Comparison of ENCODE assay signal across 6 cellular contexts in genomic region chr5:106259431-106260090, GRCh38.
DNase-seq lines count a peak whose midpoint lies in the region; FAIRE-seq and TF ChIP-seq lines count a peak whose summit lies in the region.
"Not testable (repeated sequence)": the region's sequence is repeated elsewhere in the genome, so short reads cannot be mapped to it uniquely, and the experiment has no call there.

No MANE protein-coding gene starts in this region.

- not testable (repeated sequence) for TF ChIP-seq CTCF in H1 (IDR thresholded peaks at IDR 0.05; ENCODE audit: control extremely low read depth in 1 of 3, insufficient read depth in 1 of 3, low read depth in 1 of 3, low read length in 3 of 3); neural crest cell (conservative IDR thresholded peaks at IDR 0.05)

- not testable (repeated sequence) for H2BK15ac ChIP-seq in H1 (ENCODE audit: low read length); mesenchymal stem cell (ENCODE audit: low read depth, poor library complexity, severe bottlenecking)

- CTCF ChIA-PET in H1 (lab: Charles Lee; ENCODE audit: partially characterized antibody) = not testable (repeated sequence)

- FAIRE-seq in H1 (lab: Jason Lieb, UNC) = not testable (repeated sequence)

- H3K4me1 ChIP-seq in HUES64 (ENCODE audit: insufficient read depth, low read length) (peaks cover 21% of the 10 kb centered on the region), SJSA1 (replicated peaks) (peaks cover 36% of the 10 kb centered on the region)
- H3K4me1 ChIP-seq in H1 (replicated peaks in 1 of 4; ENCODE audit: control insufficient read depth in 3 of 4, insufficient read depth in 4 of 4, low read length in 3 of 4); mesenchymal stem cell (ENCODE audit: control insufficient read depth, insufficient read depth, low read depth, low read length): not testable (repeated sequence)

- H2BK120ac ChIP-seq in H1 (replicated peaks; ENCODE audit: low read depth, low read length); mesenchymal stem cell (ENCODE audit: low read depth, low read length): not testable (repeated sequence)

- H3K36me3 ChIP-seq in HUES64 (ENCODE audit: insufficient read depth, low read length); SJSA1; H1 (ENCODE audit: control insufficient read depth in 2 of 4, insufficient read depth in 4 of 4, low read length in 3 of 4); mesenchymal stem cell (ENCODE audit: control insufficient read depth in 1 of 2, insufficient read depth in 2 of 2, low read depth in 1 of 2, low read length in 2 of 2): not testable (repeated sequence)

- H3K27me3 ChIP-seq in HUES64 (ENCODE audit: insufficient read depth, low read length); SJSA1 (replicated peaks); H1 (replicated peaks in 1 of 4; ENCODE audit: control insufficient read depth in 3 of 4, extremely low read depth in 1 of 4, insufficient read depth in 3 of 4, low read length in 3 of 4); mesenchymal stem cell (ENCODE audit: control insufficient read depth in 1 of 2, insufficient read depth in 1 of 2, low read length in 2 of 2): not testable (repeated sequence)

- DNase-seq in DMS53 (lab: John Stamatoyannopoulos, UW) = peak; percentile 15
- DNase-seq in SJSA1 (ENCODE audit: low read depth in 1 of 2, low spot score in 2 of 2); H1 (ENCODE audit: low read depth in 1 of 2, low spot score in 2 of 2); mesenchymal stem cell; neural crest cell (ENCODE audit: low read depth, low spot score): not testable (repeated sequence)

- H3K4ac ChIP-seq in H1 (replicated peaks; ENCODE audit: insufficient read length, low read depth, low read length); mesenchymal stem cell (ENCODE audit: low read depth in 1 of 2, low read length in 2 of 2): not testable (repeated sequence)

- not testable (repeated sequence) for H3K9me3 ChIP-seq in HUES64 (ENCODE audit: insufficient read depth, low read depth, low read length); SJSA1 (replicated peaks); mesenchymal stem cell (ENCODE audit: control insufficient read depth, low read length)
- H3K9me3 ChIP-seq in H1 (ENCODE audit: insufficient read depth in 2 of 2, low read depth in 1 of 2, low read length in 1 of 2) = peaks cover 5 to 13% of the 10 kb centered on the region in 2 experiments; a peak in 3 of 4 replicates

- H3K36me3 Mint-ChIP-seq in neural crest cell (ENCODE audit: low read depth) = not testable (repeated sequence)

- WGBS in HUES64 = 74% methylated on average over 10 of the region's 11 CpGs
- WGBS in H1 (ENCODE audit: extremely low coverage in 1 of 2, insufficient coverage in 1 of 2, insufficient read length in 1 of 2, insufficient replicate concordance in 2 of 2, low coverage in 1 of 2, low lambda C conversion rate in 2 of 2, missing lambda C conversion rate in 1 of 2), 2 experiments = 75% methylated on average over 11 of the region's 11 CpGs; no CpG with 5 or more reads in 1 of the 2 experiments
- 82% methylated on average over 9 of the region's 11 CpGs for WGBS in mesenchymal stem cell

- not testable (repeated sequence) for H3K4me1 Mint-ChIP-seq in neural crest cell

- not testable (repeated sequence) for H4K8ac ChIP-seq in H1 (ENCODE audit: extremely low read depth, insufficient read depth, low read length); mesenchymal stem cell (ENCODE audit: low read length)

- TF ChIP-seq EP300 in H1 (IDR thresholded peaks at IDR 0.05; ENCODE audit: borderline replicate concordance in 1 of 2, low read depth in 2 of 2, low read length in 2 of 2) = not testable (repeated sequence)

- not testable (repeated sequence) for H3K9me3 Mint-ChIP-seq in neural crest cell

- H2AFZ ChIP-seq in H1 (ENCODE audit: low read length); mesenchymal stem cell (ENCODE audit: low read depth, low read length): not testable (repeated sequence)

- H3K4me2 ChIP-seq in H1 (ENCODE audit: insufficient read depth in 1 of 2, low read depth in 2 of 2, low read length in 2 of 2); mesenchymal stem cell (ENCODE audit: low read length, poor library complexity, severe bottlenecking): not testable (repeated sequence)

- not testable (repeated sequence) for TF ChIP-seq RAD21 in H1 (IDR thresholded peaks at IDR 0.05 in 1 of 2, conservative IDR thresholded peaks at IDR 0.05 in 1 of 2; ENCODE audit: low read depth in 2 of 2, low read length in 2 of 2)

- H3K27me3 Mint-ChIP-seq in neural crest cell (ENCODE audit: low read depth) = not testable (repeated sequence)

- TF ChIP-seq POLR2A in H1 (IDR thresholded peaks at IDR 0.05; ENCODE audit: control extremely low read depth in 1 of 2, low read depth in 2 of 2, low read length in 2 of 2) = not testable (repeated sequence)

- H3K4me3 Mint-ChIP-seq in neural crest cell = not testable (repeated sequence)

- peak overlapping the region; percentile 57 for H3K27ac Mint-ChIP-seq in neural crest cell (ENCODE audit: unreplicated experiment)

- not testable (repeated sequence) for H3K79me1 ChIP-seq in H1 (ENCODE audit: low read depth, low read length); mesenchymal stem cell (replicated peaks; ENCODE audit: low read length, poor library complexity, severe bottlenecking)

- H3K27ac ChIP-seq in HUES64 (ENCODE audit: low read depth, low read length) = peak overlapping the region; percentile 68; the same call in 1 of the 2 replicates
- peak overlapping the region; percentile 44 for H3K27ac ChIP-seq in SJSA1
- H3K27ac ChIP-seq in H1 (ENCODE audit: low read depth, low read length) = not testable (repeated sequence)
- peak overlapping the region; percentile 35 for H3K27ac ChIP-seq in mesenchymal stem cell (ENCODE audit: low read length, poor library complexity, severe bottlenecking)

- H3K79me2 ChIP-seq in H1 (ENCODE audit: control insufficient read depth in 1 of 2, insufficient read depth in 2 of 2, low read length in 2 of 2) = not testable (repeated sequence)

- H3K4me3 ChIP-seq in HUES64 (ENCODE audit: low read length); SJSA1; H1 (ENCODE audit: extremely low read depth in 1 of 4, insufficient read depth in 2 of 4, low read depth in 3 of 4, low read length in 4 of 4); mesenchymal stem cell (ENCODE audit: insufficient read depth in 1 of 2, low read depth in 1 of 2, low read length in 2 of 2): not testable (repeated sequence)

- H2AK5ac ChIP-seq in H1 (ENCODE audit: low read depth, low read length) (peak overlapping the region; percentile 86; the same call in 1 of the 2 replicates), mesenchymal stem cell (ENCODE audit: low read length, severe bottlenecking) (peak overlapping the region; percentile 13)

- not testable (repeated sequence) for H3K23ac ChIP-seq in H1 (ENCODE audit: insufficient read length); mesenchymal stem cell (ENCODE audit: low read length in 2 of 2)

- H4K91ac ChIP-seq in H1 (replicated peaks; ENCODE audit: insufficient read length, low read length); mesenchymal stem cell (ENCODE audit: low read length): not testable (repeated sequence)

- H4K5ac ChIP-seq in H1 (ENCODE audit: insufficient read length, low read depth, low read length) = not testable (repeated sequence)

- not testable (repeated sequence) for H3K14ac ChIP-seq in H1 (ENCODE audit: insufficient read length); mesenchymal stem cell (ENCODE audit: low read length in 2 of 2)

- not testable (repeated sequence) for H3K23me2 ChIP-seq in H1 (ENCODE audit: low read depth, low read length)

- 0 out of 2 replicates have a peak overlapping the region, but pooled peaks have one; percentile 82 for H2BK12ac ChIP-seq in H1 (ENCODE audit: low read depth, low read length)
- H2BK12ac ChIP-seq in mesenchymal stem cell (ENCODE audit: low read length in 2 of 2) = not testable (repeated sequence)

- H4K20me1 ChIP-seq in H1 (replicated peaks in 1 of 2; ENCODE audit: control insufficient read depth in 1 of 2, insufficient read depth in 2 of 2, low read length in 2 of 2) = not testable (repeated sequence)

- not testable (repeated sequence) for H3K9ac ChIP-seq in HUES64 (ENCODE audit: low read depth, low read length); H1 (replicated peaks in 1 of 4; ENCODE audit: extremely low read depth in 1 of 4, low read depth in 3 of 4, low read length in 3 of 4); mesenchymal stem cell (ENCODE audit: low read length)

- not testable (repeated sequence) for H3K56ac ChIP-seq in H1 (replicated peaks; ENCODE audit: insufficient read length, low read depth, low read length)

- POLR2A ChIA-PET in H1 (lab: Charles Lee; ENCODE audit: partially characterized antibody) = not testable (repeated sequence)

- peak overlapping the region; percentile 45; the same call in 1 of the 2 replicates for H2BK5ac ChIP-seq in H1 (ENCODE audit: low read depth, low read length)
- H2BK5ac ChIP-seq in mesenchymal stem cell (ENCODE audit: low read depth, low read length, poor library complexity, severe bottlenecking) = not testable (repeated sequence)

- not testable (repeated sequence) for H3K18ac ChIP-seq in H1 (ENCODE audit: extremely low read depth, low read length)
- H3K18ac ChIP-seq in mesenchymal stem cell (ENCODE audit: low read depth in 1 of 2, low read length in 2 of 2) = peak overlapping the region in 1 of 2 experiments; percentile 2

- not testable (repeated sequence) for H2BK20ac ChIP-seq in H1 (ENCODE audit: low read length)
